2 cellular contexts compared by ENCODE assay signal in genomic region chr14:38255673-38256357, GRCh38.
TF ChIP-seq lines count a peak whose summit lies in the region.

TSS of gene CLEC14A (minus strand) at chr14:38256093. CDS start at chr14:38256022, 71 bp downstream.

TF ChIP-seq in IMR-90, 13 proteins besides CTCF, POLR2A, EP300 and RAD21:
- TF ChIP-seq MAFK (IDR thresholded peaks at IDR 0.05; ENCODE audit: low read depth, low read length) = no peak
- no peak for TF ChIP-seq RFX5 (IDR thresholded peaks at IDR 0.05; ENCODE audit: low read depth, low read length)
- no peak for TF ChIP-seq FOS (IDR thresholded peaks at IDR 0.05; ENCODE audit: low read depth, low read length)
- no peak for TF ChIP-seq SMC3 (IDR thresholded peaks at IDR 0.05; ENCODE audit: low read depth, low read length)
- TF ChIP-seq ELK1 (IDR thresholded peaks at IDR 0.05; ENCODE audit: borderline replicate concordance, low read depth, low read length) = no peak
- no peak for TF ChIP-seq MAZ (IDR thresholded peaks at IDR 0.05; ENCODE audit: borderline replicate concordance, low read depth, low read length)
TF ChIP-seq in IMR-90: peak in this region for 0.

TF ChIP-seq in HepG2, 621 proteins besides CTCF, POLR2A, EP300 and RAD21:
- TF ChIP-seq ZNF180 (CRISPR knock-in tag; IDR thresholded peaks at IDR 0.05; ENCODE audit: borderline replicate concordance, low read depth) (no peak), ZNF256 (CRISPR knock-in tag; conservative IDR thresholded peaks at IDR 0.05) (no peak), FOXC1 (CRISPR knock-in tag; IDR thresholded peaks at IDR 0.05; ENCODE audit: borderline replicate concordance) (no peak), BCLAF1 (IDR thresholded peaks at IDR 0.05) (no peak), ARID5B (CRISPR knock-in tag; IDR thresholded peaks at IDR 0.05) (no peak), MXD1 (CRISPR knock-in tag; IDR thresholded peaks at IDR 0.05) (no peak), ZNF281 (CRISPR knock-in tag; IDR thresholded peaks at IDR 0.05; ENCODE audit: borderline replicate concordance) (no peak), DNMT1 (CRISPR knock-in tag; IDR thresholded peaks at IDR 0.05) (no peak; the same call in 1 of the 2 replicates), HCFC1 (IDR thresholded peaks at IDR 0.05; ENCODE audit: low read depth, low read length) (no peak), LBX2 (CRISPR knock-in tag; IDR thresholded peaks at IDR 0.05; ENCODE audit: borderline replicate concordance) (no peak), TP53 (CRISPR knock-in tag; conservative IDR thresholded peaks at IDR 0.05) (no peak), NR1H2 (CRISPR knock-in tag; IDR thresholded peaks at IDR 0.05; ENCODE audit: borderline replicate concordance, low read depth) (no peak), FOSL1 (CRISPR knock-in tag; IDR thresholded peaks at IDR 0.05; ENCODE audit: borderline replicate concordance) (no peak), ARNT2 (CRISPR knock-in tag; IDR thresholded peaks at IDR 0.05; ENCODE audit: low read depth) (no peak), SALL2 (CRISPR knock-in tag; IDR thresholded peaks at IDR 0.05) (no peak), ZNF414 (CRISPR knock-in tag; IDR thresholded peaks at IDR 0.05) (no peak), AKNA (CRISPR knock-in tag; IDR thresholded peaks at IDR 0.05; ENCODE audit: borderline replicate concordance) (no peak), HHEX (CRISPR knock-in tag; IDR thresholded peaks at IDR 0.05) (no peak), PLSCR1 (CRISPR knock-in tag; IDR thresholded peaks at IDR 0.05; ENCODE audit: borderline replicate concordance) (no peak)
